In the genomic region with DNA sequence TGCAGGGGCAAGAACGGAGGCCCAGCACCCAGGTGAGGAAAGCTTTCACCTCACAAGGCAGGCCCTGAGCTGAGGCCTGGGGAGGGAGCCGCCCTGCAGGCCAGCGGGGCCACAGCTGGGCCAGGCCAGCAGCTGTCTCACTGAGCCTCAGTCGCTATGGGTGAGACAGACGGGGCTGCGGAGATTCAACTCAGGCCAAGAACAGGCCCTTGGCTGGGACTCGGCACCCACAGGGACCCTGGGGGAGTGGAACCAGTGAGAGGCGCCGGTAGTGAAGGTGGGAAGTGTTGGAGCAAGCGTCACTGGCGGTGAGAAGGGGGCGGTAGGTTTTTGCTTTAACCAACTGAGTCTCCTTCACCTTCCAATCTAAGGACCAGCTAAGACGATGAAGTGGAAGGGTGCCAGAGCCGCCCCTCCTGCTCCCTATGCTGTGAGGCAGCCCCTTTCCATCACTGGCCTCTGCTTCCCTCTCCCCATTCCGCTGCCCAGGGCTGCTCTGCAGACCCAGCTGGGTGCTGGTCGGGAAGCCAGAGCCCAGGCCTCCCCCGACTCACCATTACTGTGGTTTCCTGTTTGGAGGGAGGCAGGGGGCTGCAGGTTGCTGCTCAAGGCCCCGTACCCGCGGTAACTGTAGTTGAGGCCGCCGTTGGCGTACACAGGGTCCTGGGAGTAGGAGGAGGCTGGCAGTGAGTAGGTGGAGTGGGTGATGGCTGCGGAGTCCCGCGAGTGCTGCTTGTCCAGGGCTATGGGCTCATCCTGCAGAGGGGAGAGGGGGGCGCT, we compare ENCODE assay signal across 10 cellular contexts.
DNase-seq lines count a peak whose midpoint lies in the region; ATAC-seq and TF ChIP-seq lines count a peak whose summit lies in the region.
"Had no signal": no experiment of that assay in that cellular context is flagged by ENCODE, and none has a peak within 500 bp of the region (broad histone marks: within the 10 kb centered on the region; RNA-seq: fewer than 3 reads in every experiment).

No MANE protein-coding gene starts in this region.

- H3K79me2 ChIP-seq in Karpas-422 (ENCODE audit: low read length), result no peaks in the 10 kb centered on the region

- H3K27ac ChIP-seq in lower lobe of right lung (peak overlapping the region; percentile 4), Karpas-422 (ENCODE audit: low read length) (no peak overlapping the region)

- H3K4me3 ChIP-seq in lower lobe of right lung, result no peak overlapping the region
- no peak overlapping the region for H3K4me3 ChIP-seq in Karpas-422 (ENCODE audit: low read length)

- H3K27ac Mint-ChIP-seq in stimulated activated naive CD8-positive, alpha-beta T cell treated with anti-CD3 and anti-CD28 coated beads, Interleukin-15, amount 100 ng/mL, for 72 hours, result peak overlapping the region; percentile 6 to 88
- H3K27ac Mint-ChIP-seq in activated CD8-positive, alpha-beta T cell treated with anti-CD3 and anti-CD28 coated beads, Interleukin-2, amount 10 ng/mL, durations not matched to agents 7 days and 5 days, result peak overlapping the region; percentile 36

- H3K9me2 ChIP-seq in Karpas-422 (replicated peaks; ENCODE audit: insufficient read depth, low read length), result no peaks in the 10 kb centered on the region

- H3K9me3 ChIP-seq in lower lobe of right lung, result no peaks in the 10 kb centered on the region
- H3K9me3 ChIP-seq in Karpas-422 (ENCODE audit: low read length), result no peaks in the 10 kb centered on the region

- intact Hi-C loops in lower lobe of right lung (cut with DNase I), result no loop called here

- CTCF ChIA-PET in activated CD8-positive, alpha-beta T cell treated with anti-CD3 and anti-CD28 coated beads, Interleukin-2, amount 10 ng/mL, durations not matched to agents 7 days and 5 days (lab: Charles Lee), result no interaction called here

- H3K36me3 ChIP-seq in lower lobe of right lung, result peaks cover 77% of the 10 kb centered on the region
- H3K36me3 ChIP-seq in Karpas-422 (ENCODE audit: insufficient read depth, low read length), result no peaks in the 10 kb centered on the region

- ATAC-seq in stimulated activated naive CD8-positive, alpha-beta T cell treated with anti-CD3 and anti-CD28 coated beads, Interleukin-15, amount 100 ng/mL, for 72 hours, result no peak
- ATAC-seq in stimulated activated naive CD8-positive, alpha-beta T cell treated with anti-CD3 and anti-CD28 coated beads, Interleukin-15, Interleukin-2, amounts not matched to agents 100 U/mL and 50 U/mL, for 24 hours, result no peak
- peak; percentile 17 for ATAC-seq in activated CD8-positive, alpha-beta T cell treated with anti-CD3 and anti-CD28 coated beads, Interleukin-2, amount 10 ng/mL, durations not matched to agents 7 days and 5 days
- ATAC-seq in lower lobe of right lung, result no peak

- no peak for DNase-seq in stimulated activated naive CD8-positive, alpha-beta T cell treated with anti-CD3 and anti-CD28 coated beads, Interleukin-15, amount 100 ng/mL, for 72 hours
- no peak for DNase-seq in stimulated activated naive CD8-positive, alpha-beta T cell treated with anti-CD3 and anti-CD28 coated beads, Interleukin-15, Interleukin-2, amounts not matched to agents 100 U/mL and 50 U/mL, for 24 hours
- DNase-seq in activated CD8-positive, alpha-beta T cell treated with anti-CD3 and anti-CD28 coated beads, Interleukin-2, amount 10 ng/mL, durations not matched to agents 7 days and 5 days, result no peak
- DNase-seq in lower lobe of right lung (peak; percentile 43), NCI-H2227 treated with DMSO at 0.1 percent for 48 hours (lab: John Stamatoyannopoulos, UW) (no peak), Karpas-422 (no peak), NCI-H128 (lab: John Stamatoyannopoulos, UW; ENCODE audit: unreplicated experiment) (no peak)
- no peak for DNase-seq in activated CD8-positive, alpha-beta memory T cell treated with anti-CD3 and anti-CD28 coated beads, Interleukin-2, amount 50 U/mL, for 4 hours
- DNase-seq: activated CD4-positive, CD25-positive, alpha-beta regulatory T cell treated with anti-CD3 and anti-CD28 coated beads, Interleukin-2, amount 50 U/mL, for 72 hours; stimulated activated CD4-positive, alpha-beta T cell treated with anti-CD3 and anti-CD28 coated beads, Interleukin-1b, Interleukin-23, amount 100 ng/mL, for 48 hours had no signal

- peaks cover 45% of the 10 kb centered on the region for H3K4me1 ChIP-seq in lower lobe of right lung
- peaks cover 25% of the 10 kb centered on the region for H3K4me1 ChIP-seq in Karpas-422 (ENCODE audit: low read length)

- peaks cover 9% of the 10 kb centered on the region for H3K36me3 Mint-ChIP-seq in activated CD8-positive, alpha-beta T cell treated with anti-CD3 and anti-CD28 coated beads, Interleukin-2, amount 10 ng/mL, durations not matched to agents 7 days and 5 days (ENCODE audit: low read depth)

- H3K27me3 ChIP-seq in lower lobe of right lung (ENCODE audit: low read depth) (no peaks in the 10 kb centered on the region), Karpas-422 (ENCODE audit: low read length) (no peaks in the 10 kb centered on the region)

- POLR2A ChIA-PET in activated CD8-positive, alpha-beta T cell treated with anti-CD3 and anti-CD28 coated beads, Interleukin-2, amount 10 ng/mL, durations not matched to agents 7 days and 5 days (lab: Charles Lee), result no interaction called here

- H3K4me1 Mint-ChIP-seq in stimulated activated naive CD8-positive, alpha-beta T cell treated with anti-CD3 and anti-CD28 coated beads, Interleukin-15, amount 100 ng/mL, for 72 hours, result peaks cover 63% of the 10 kb centered on the region
- H3K4me1 Mint-ChIP-seq in activated CD8-positive, alpha-beta T cell treated with anti-CD3 and anti-CD28 coated beads, Interleukin-2, amount 10 ng/mL, durations not matched to agents 7 days and 5 days (ENCODE audit: low read depth), result no peaks in the 10 kb centered on the region

- H2AFZ ChIP-seq in Karpas-422 (ENCODE audit: low read length), result no peak overlapping the region

- H3K4me3 Mint-ChIP-seq in stimulated activated naive CD8-positive, alpha-beta T cell treated with anti-CD3 and anti-CD28 coated beads, Interleukin-15, amount 100 ng/mL, for 72 hours, result no peak overlapping the region
- no peak overlapping the region for H3K4me3 Mint-ChIP-seq in activated CD8-positive, alpha-beta T cell treated with anti-CD3 and anti-CD28 coated beads, Interleukin-2, amount 10 ng/mL, durations not matched to agents 7 days and 5 days

- no peak overlapping the region for H3K4me2 ChIP-seq in Karpas-422 (ENCODE audit: low read depth, low read length, poor library complexity, severe bottlenecking)

- no peaks in the 10 kb centered on the region for H3K9me3 Mint-ChIP-seq in stimulated activated naive CD8-positive, alpha-beta T cell treated with anti-CD3 and anti-CD28 coated beads, Interleukin-15, amount 100 ng/mL, for 72 hours
- no peaks in the 10 kb centered on the region for H3K9me3 Mint-ChIP-seq in activated CD8-positive, alpha-beta T cell treated with anti-CD3 and anti-CD28 coated beads, Interleukin-2, amount 10 ng/mL, durations not matched to agents 7 days and 5 days (ENCODE audit: insufficient read depth)

- no peak overlapping the region for H3K9ac ChIP-seq in Karpas-422 (ENCODE audit: low read length)

- H4K20me1 ChIP-seq in Karpas-422 (ENCODE audit: insufficient read depth, low read depth, low read length), result no peaks in the 10 kb centered on the region

- no peaks in the 10 kb centered on the region for H3K27me3 Mint-ChIP-seq in stimulated activated naive CD8-positive, alpha-beta T cell treated with anti-CD3 and anti-CD28 coated beads, Interleukin-15, amount 100 ng/mL, for 72 hours
- no peaks in the 10 kb centered on the region for H3K27me3 Mint-ChIP-seq in activated CD8-positive, alpha-beta T cell treated with anti-CD3 and anti-CD28 coated beads, Interleukin-2, amount 10 ng/mL, durations not matched to agents 7 days and 5 days (ENCODE audit: low read depth)

- TF ChIP-seq CTCF in lower lobe of right lung (IDR thresholded peaks at IDR 0.05), result no peak
